ENCODE assay signal across 8 cellular contexts in genomic region chr4:49137043-49137442, GRCh38.
A peak's percentile ranks its signal among the peaks of the same experiment; 100 is the strongest.
DNase-seq lines count a peak whose midpoint lies in the region; ATAC-seq lines count a peak whose summit lies in the region.
"Not testable (repeated sequence)": the region's sequence is repeated elsewhere in the genome, so short reads cannot be mapped to it uniquely, and the experiment has no call there.

No MANE protein-coding gene starts in this region.

- not testable (repeated sequence) for H3K9me3 ChIP-seq in aorta (ENCODE audit: control insufficient read depth, low read length)

- 60 to 75% methylated on average over 3 to 5 of the region's 10 CpGs for WGBS in aorta, 2 donors

- peak; percentile 62 for ATAC-seq in GM18873 (IDR thresholded peaks at IDR 0.05; ENCODE audit: low FRiP score, unreplicated experiment)
- peak; percentile 51 for ATAC-seq in GM21381 (IDR thresholded peaks at IDR 0.05; ENCODE audit: unreplicated experiment)
- peak; percentile 61 for ATAC-seq in HG02642 (IDR thresholded peaks at IDR 0.05; ENCODE audit: poor library complexity, unreplicated experiment)
- ATAC-seq in HG03095 (IDR thresholded peaks at IDR 0.05; ENCODE audit: unreplicated experiment) = peak; percentile 50
- peak; percentile 37 for ATAC-seq in HG03565 (IDR thresholded peaks at IDR 0.05; ENCODE audit: unreplicated experiment)
- ATAC-seq in effector memory CD8-positive, alpha-beta T cell (replicated peaks) = peak; percentile 40
- peak; percentile 24 for ATAC-seq in memory B cell (ENCODE audit: low read depth)
- ATAC-seq in aorta (ENCODE audit: low FRiP score) = peak; percentile 94

- H3K27ac Mint-ChIP-seq in effector memory CD8-positive, alpha-beta T cell; memory B cell: not testable (repeated sequence)

- H3K4me1 Mint-ChIP-seq in effector memory CD8-positive, alpha-beta T cell (ENCODE audit: low read depth in 2 of 2); memory B cell: not testable (repeated sequence)

- intact Hi-C loops in aorta (cut with DNase I) = not testable (repeated sequence)

- not testable (repeated sequence) for DNase-seq in effector memory CD8-positive, alpha-beta T cell; memory B cell (ENCODE audit: low spot score in 2 of 2); aorta

- not testable (repeated sequence) for H3K36me3 Mint-ChIP-seq in effector memory CD8-positive, alpha-beta T cell (ENCODE audit: insufficient read depth)
- H3K36me3 Mint-ChIP-seq in memory B cell = peaks cover 13% of the 10 kb centered on the region

- H3K4me3 Mint-ChIP-seq in effector memory CD8-positive, alpha-beta T cell; memory B cell: not testable (repeated sequence)

- H3K4me3 ChIP-seq in aorta (ENCODE audit: low read length in 2 of 2) = not testable (repeated sequence)

- H3K4me1 ChIP-seq in aorta (ENCODE audit: control insufficient read depth in 1 of 2, insufficient read depth in 2 of 2, low read length in 2 of 2) = not testable (repeated sequence)

- H3K27me3 Mint-ChIP-seq in effector memory CD8-positive, alpha-beta T cell; memory B cell: not testable (repeated sequence)

- H3K9me3 Mint-ChIP-seq in effector memory CD8-positive, alpha-beta T cell = peaks cover 5 to 14% of the 10 kb centered on the region in 2 donors
- H3K9me3 Mint-ChIP-seq in memory B cell = peaks cover 27% of the 10 kb centered on the region

- not testable (repeated sequence) for H3K36me3 ChIP-seq in aorta (ENCODE audit: control insufficient read depth in 1 of 2, insufficient read depth in 2 of 2, low read length in 1 of 2)

- H3K27me3 ChIP-seq in aorta (ENCODE audit: control insufficient read depth in 1 of 2, insufficient read depth in 2 of 2, low read length in 1 of 2) = not testable (repeated sequence)

- H3K27ac ChIP-seq in aorta (ENCODE audit: low read depth in 1 of 2, low read length in 2 of 2) = not testable (repeated sequence)

Comparison
In these comparisons a context has a peak if more than half of its experiments do, and no peak if none do; other contexts are left out.
1. ATAC-seq: peak in every context shown above with its lines; median percentile 94 in aorta; 62 in GM18873; 61 in HG02642; 51 in GM21381; 50 in HG03095; 40 in effector memory CD8-positive, alpha-beta T cell; 37 in HG03565; 24 in memory B cell.